8 cellular contexts compared by ENCODE assay signal in the genomic region with DNA sequence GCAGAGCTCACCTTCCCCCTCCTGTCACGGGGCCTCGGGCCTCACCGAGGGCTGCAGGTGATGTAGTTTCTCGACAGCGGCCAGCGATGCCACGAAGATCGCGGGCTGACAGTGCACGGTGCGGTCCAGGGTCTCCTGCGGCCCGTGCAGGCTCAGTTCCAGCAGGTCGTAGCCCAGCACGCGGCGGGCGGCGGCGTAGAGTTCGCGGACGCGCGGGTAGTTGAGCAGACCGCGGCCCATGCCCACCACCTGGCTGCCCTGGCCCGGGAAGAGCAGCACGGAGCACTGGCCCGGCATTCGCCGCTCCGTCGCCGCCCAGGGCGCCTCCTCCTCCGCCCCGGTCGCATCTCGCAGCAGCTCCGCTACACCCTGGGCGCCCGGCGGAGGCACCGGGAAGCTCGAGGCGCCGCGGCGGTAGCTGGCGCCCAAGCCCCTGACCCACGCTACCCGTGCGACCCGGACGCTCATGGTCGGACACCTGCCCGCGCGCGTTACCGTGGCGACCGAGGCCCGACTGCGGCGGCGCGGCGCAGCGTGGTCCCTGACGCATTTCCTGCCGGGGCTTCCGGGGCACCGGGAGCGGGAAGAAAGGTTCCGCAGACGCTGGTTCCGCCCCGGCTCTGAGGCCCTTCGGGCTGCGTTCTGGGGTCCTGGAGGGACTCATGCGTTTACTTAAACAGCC. TPM values are rescaled to one million over a fixed set of nuclear protein-coding genes. Genes with fewer than 3 reads are reported as not detected.
DNase-seq lines count a peak whose midpoint lies in the region; ATAC-seq, FAIRE-seq and TF ChIP-seq lines count a peak whose summit lies in the region.

A gene with protein sequence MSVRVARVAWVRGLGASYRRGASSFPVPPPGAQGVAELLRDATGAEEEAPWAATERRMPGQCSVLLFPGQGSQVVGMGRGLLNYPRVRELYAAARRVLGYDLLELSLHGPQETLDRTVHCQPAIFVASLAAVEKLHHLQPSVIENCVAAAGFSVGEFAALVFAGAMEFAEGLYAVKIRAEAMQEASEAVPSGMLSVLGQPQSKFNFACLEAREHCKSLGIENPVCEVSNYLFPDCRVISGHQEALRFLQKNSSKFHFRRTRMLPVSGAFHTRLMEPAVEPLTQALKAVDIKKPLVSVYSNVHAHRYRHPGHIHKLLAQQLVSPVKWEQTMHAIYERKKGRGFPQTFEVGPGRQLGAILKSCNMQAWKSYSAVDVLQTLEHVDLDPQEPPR (minus strand): TSS at position 518 of the 682 bp plus-strand sequence. CDS start 50 bp downstream, at position 468.

- DNase-seq in G401 (ENCODE audit: low spot score) = peak; percentile 74
- DNase-seq in H7 = peak; percentile 94
- DNase-seq in MV-4-11 (lab: John Stamatoyannopoulos, UW) = peak; percentile 75
- DNase-seq in SW 1271 (lab: John Stamatoyannopoulos, UW) = peak; percentile 33 to 51
- DNase-seq in activated naive CD8-positive, alpha-beta T cell treated with anti-CD3 and anti-CD28 coated beads, Interleukin-2, amount 10 ng/mL, durations not matched to agents 7 days and 5 days = peak; percentile 90
- peak; percentile 94 for DNase-seq in Right ventricle myocardium inferior (ENCODE audit: missing footprints)
- DNase-seq in pancreas = peak; percentile 77 to 96 (median 88)

- H3K4me1 ChIP-seq in pancreas (peaks cover 0 to 14% (median 5%) of the 10 kb centered on the region in 3 donors), thymus (ENCODE audit: control insufficient read depth, insufficient read depth, low read length) (peaks cover 5% of the 10 kb centered on the region)

- in situ Hi-C loops in G401 (cut with HindIII; ENCODE audit: low sequenced_read_pairs) = no loop called here

- no peaks in the 10 kb centered on the region for H3K27me3 Mint-ChIP-seq in activated naive CD8-positive, alpha-beta T cell treated with anti-CD3 and anti-CD28 coated beads, Interleukin-2, amount 10 ng/mL, durations not matched to agents 7 days and 5 days

- TF ChIP-seq CTCF in pancreas (IDR thresholded peaks at IDR 0.05) = no peak

- H3K4me3 ChIP-seq in H7 (ENCODE audit: insufficient read depth, low read depth, low read length) (peak within 1 kb of the TSS; percentile 90), pancreas (peak within 1 kb of the TSS; percentile 69 to 97 (median 80)), thymus (ENCODE audit: low read length) (peak within 1 kb of the TSS; percentile 97)

- 0% methylated on average over 63 to 83 of the region's 83 CpGs for WGBS in pancreas, 2 donors
- WGBS in thymus = under 1% methylated on average over 83 of the region's 83 CpGs

- H3K9me3 ChIP-seq in pancreas (no peaks in the 10 kb centered on the region), thymus (ENCODE audit: control insufficient read depth) (no peaks in the 10 kb centered on the region)

- peaks cover 14% of the 10 kb centered on the region for H3K4me1 Mint-ChIP-seq in activated naive CD8-positive, alpha-beta T cell treated with anti-CD3 and anti-CD28 coated beads, Interleukin-2, amount 10 ng/mL, durations not matched to agents 7 days and 5 days

- peak within 1 kb of the TSS; percentile 91 for H3K27ac Mint-ChIP-seq in activated naive CD8-positive, alpha-beta T cell treated with anti-CD3 and anti-CD28 coated beads, Interleukin-2, amount 10 ng/mL, durations not matched to agents 7 days and 5 days

- no peaks in the 10 kb centered on the region for H3K9me3 Mint-ChIP-seq in activated naive CD8-positive, alpha-beta T cell treated with anti-CD3 and anti-CD28 coated beads, Interleukin-2, amount 10 ng/mL, durations not matched to agents 7 days and 5 days

- peak within 1 kb of the TSS; percentile 83 for H3K4me3 Mint-ChIP-seq in activated naive CD8-positive, alpha-beta T cell treated with anti-CD3 and anti-CD28 coated beads, Interleukin-2, amount 10 ng/mL, durations not matched to agents 7 days and 5 days

- H3K27me3 ChIP-seq in H7 (ENCODE audit: control insufficient read depth, insufficient read depth, low read length) (no peaks in the 10 kb centered on the region), pancreas (no peaks in the 10 kb centered on the region), thymus (ENCODE audit: control insufficient read depth, insufficient read depth) (no peaks in the 10 kb centered on the region)

- H3K36me3 ChIP-seq in H7 (replicated peaks; ENCODE audit: control insufficient read depth, insufficient read depth, low read length) = peaks cover 8% of the 10 kb centered on the region
- H3K36me3 ChIP-seq in pancreas = peaks cover 0 to 16% (median 3%) of the 10 kb centered on the region in 3 donors
- H3K36me3 ChIP-seq in thymus (ENCODE audit: control insufficient read depth, insufficient read depth) = peaks cover 27% of the 10 kb centered on the region

- H3K27ac ChIP-seq in pancreas = peak within 1 kb of the TSS; percentile 41 to 82 (median 54)
- H3K27ac ChIP-seq in thymus (ENCODE audit: low read depth) = peak within 1 kb of the TSS; percentile 90

- H3K36me3 Mint-ChIP-seq in activated naive CD8-positive, alpha-beta T cell treated with anti-CD3 and anti-CD28 coated beads, Interleukin-2, amount 10 ng/mL, durations not matched to agents 7 days and 5 days = peaks cover 5% of the 10 kb centered on the region

- POLR2A ChIA-PET in activated naive CD8-positive, alpha-beta T cell treated with anti-CD3 and anti-CD28 coated beads, Interleukin-2, amount 10 ng/mL, durations not matched to agents 7 days and 5 days (lab: Charles Lee) = interaction anchor here (1.2 to 1.9 kb wide), 2 partner anchors 9 to 45 kb away, joined by 5 to 10 read pairs; no protein-coding TSS in a partner anchor

- intact Hi-C loops in Right ventricle myocardium inferior (cut with DNase I) (no loop called here), pancreas (cut with DNase I) (no loop called here)

- FAIRE-seq in pancreas (lab: Jason Lieb, UNC) = no peak

- ATAC-seq in activated naive CD8-positive, alpha-beta T cell treated with anti-CD3 and anti-CD28 coated beads, Interleukin-2, amount 10 ng/mL, durations not matched to agents 7 days and 5 days (ENCODE audit: low read depth) = peak; percentile 81
- ATAC-seq in Right ventricle myocardium inferior (peak; percentile 91), pancreas (peak; percentile 93 to 98 (median 95))

RNA-seq across cellular contexts. Expression of the gene that starts here (rescaled TPM):
- total RNA-seq in G401 (2014; rRNA removed; shearing (Covaris generic)) = 23.4 and 35.6 TPM in 2 replicates
- total RNA-seq in H7 (2014; rRNA removed; shearing (Covaris generic)) = 27.8 and 29.0 TPM in 2 replicates
- total RNA-seq in activated naive CD8-positive, alpha-beta T cell treated with anti-CD3 and anti-CD28 coated beads, Interleukin-2, amount 10 ng/mL, durations not matched to agents 7 days and 5 days = 1 to 10 TPM; 8.1 to 9.5 TPM
- 15.5 TPM for total RNA-seq in Right ventricle myocardium inferior
- 10 to 100 TPM in 3 of 6 donors, 1 to 10 TPM in 3; 7.0 to 12.8 (median 9.6) TPM for total RNA-seq in pancreas
- polyA plus RNA-seq in pancreas = 10 to 100 TPM; 13.7 to 14.1 TPM
- polyA plus RNA-seq in thymus = 12.3 TPM

Comparison
In these comparisons a context has a peak if more than half of its experiments do, and no peak if none do; other contexts are left out.
1. Peak in every context shown above with its lines: DNase-seq, ATAC-seq, H3K4me3 ChIP-seq and H3K27ac ChIP-seq.
2. DNase-seq: peak in every context shown above with its lines; median percentile 94 in H7; 94 in Right ventricle myocardium inferior; 90 in activated naive CD8-positive, alpha-beta T cell treated with anti-CD3 and anti-CD28 coated beads, Interleukin-2, amount 10 ng/mL, durations not matched to agents 7 days and 5 days; 88 in pancreas; 75 in MV-4-11; 74 in G401; 42 in SW 1271.